In the genomic region with DNA sequence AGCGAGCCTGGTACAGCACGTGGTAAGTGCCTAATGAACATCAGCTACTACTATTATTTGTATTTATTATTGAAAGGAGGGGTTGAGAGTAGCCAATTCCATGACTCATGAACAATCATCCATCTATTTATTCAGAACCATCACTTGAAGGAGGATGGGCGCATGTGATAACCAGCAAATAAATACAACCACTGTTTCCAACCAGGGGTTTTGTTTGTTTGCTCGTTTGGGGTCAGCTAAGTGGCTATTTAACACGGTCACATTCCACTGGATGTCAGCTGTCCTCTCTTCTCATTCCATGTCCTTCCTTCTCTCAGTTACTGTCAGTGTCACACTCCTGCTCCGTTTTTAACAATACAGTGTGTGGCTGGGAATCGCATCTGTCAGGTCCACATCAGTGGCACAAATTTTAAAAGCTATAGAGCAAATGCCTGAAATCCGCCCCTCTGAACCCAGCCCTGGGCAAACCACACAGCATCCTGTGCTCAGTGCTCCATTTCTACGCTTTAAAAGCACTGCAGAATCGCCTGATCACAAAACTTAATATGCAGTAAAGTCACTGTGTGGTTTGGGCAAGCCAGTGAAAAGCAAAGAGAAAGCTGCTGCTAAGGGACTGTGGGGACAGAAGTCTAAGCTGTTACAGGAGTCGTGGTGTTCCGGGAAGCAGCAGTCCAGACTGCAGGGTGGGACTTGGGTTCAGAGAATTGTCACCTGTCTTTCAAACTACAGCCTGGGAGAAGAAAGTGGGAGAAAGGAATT, we compare ENCODE assay signal across 9 cellular contexts. TPM values are rescaled to one million over a fixed set of nuclear protein-coding genes. Genes with fewer than 3 reads are reported as not detected.
DNase-seq lines count a peak whose midpoint lies in the region; ATAC-seq and TF ChIP-seq lines count a peak whose summit lies in the region.
"Had no signal": no experiment of that assay in that cellular context is flagged by ENCODE, and none has a peak within 500 bp of the region (broad histone marks: within the 10 kb centered on the region; RNA-seq: fewer than 3 reads in every experiment).

No MANE protein-coding gene starts in this region.

- intact Hi-C loops in thyroid gland (cut with DNase I), result no loop called here

- H3K9me3 ChIP-seq in thyroid gland, result no peaks in the 10 kb centered on the region

- H3K36me3 Mint-ChIP-seq in activated T-cell treated with anti-CD3 and anti-CD28 coated beads, Interleukin-2, amount 50 U/mL, for 72 hours (ENCODE audit: insufficient read depth in 2 of 2), result peaks cover 7 to 8% of the 10 kb centered on the region in 2 donors

- H3K9me3 Mint-ChIP-seq in activated T-cell treated with anti-CD3 and anti-CD28 coated beads, Interleukin-2, amount 50 U/mL, for 72 hours, result no peaks in the 10 kb centered on the region

- H3K4me1 ChIP-seq in thyroid gland, result peaks cover 19 to 82% of the 10 kb centered on the region in 2 donors

- no peak for TF ChIP-seq CTCF in thyroid gland (IDR thresholded peaks at IDR 0.05)

- peak overlapping the region; percentile 79 to 83 for H3K4me3 Mint-ChIP-seq in activated T-cell treated with anti-CD3 and anti-CD28 coated beads, Interleukin-2, amount 50 U/mL, for 72 hours

- H3K4me3 ChIP-seq in thyroid gland (replicated peaks in 1 of 3), result no peak overlapping the region

- peak in 1 of 2 donors; percentile 0 for ATAC-seq in activated T-cell treated with anti-CD3 and anti-CD28 coated beads, Interleukin-2, amount 50 U/mL, for 72 hours (replicated peaks in 1 of 2)

- peak overlapping the region; percentile 34 to 62 (median 58) for H3K27ac ChIP-seq in thyroid gland

- H3K27me3 ChIP-seq in thyroid gland, result no peaks in the 10 kb centered on the region

- H3K27me3 Mint-ChIP-seq in activated T-cell treated with anti-CD3 and anti-CD28 coated beads, Interleukin-2, amount 50 U/mL, for 72 hours (ENCODE audit: low read depth), result no peaks in the 10 kb centered on the region

- H3K4me1 Mint-ChIP-seq in activated T-cell treated with anti-CD3 and anti-CD28 coated beads, Interleukin-2, amount 50 U/mL, for 72 hours (ENCODE audit: low read depth), result peaks cover 98% of the 10 kb centered on the region

- H3K36me3 ChIP-seq in thyroid gland, result no peaks in the 10 kb centered on the region

- 75% methylated on average over 12 of the region's 12 CpGs for WGBS in thyroid gland, 2 donors

- H3K27ac Mint-ChIP-seq in activated T-cell treated with anti-CD3 and anti-CD28 coated beads, Interleukin-2, amount 50 U/mL, for 72 hours, result peak overlapping the region; percentile 88

- peak; percentile 36 for DNase-seq in activated naive CD4-positive, alpha-beta T cell treated with Interleukin-2 at 50 U/mL for 16 hours
- no peak for DNase-seq in activated naive CD4-positive, alpha-beta T cell (lab: John Stamatoyannopoulos, UW)
- peak in 1 of 2 donors; percentile 26 for DNase-seq in activated T-cell treated with anti-CD3 and anti-CD28 coated beads, Interleukin-2, amount 50 U/mL, for 72 hours
- DNase-seq in kidney tubule cell (ENCODE audit: low spot score), result peak; percentile 31
- no peak for DNase-seq in thyroid gland
- no peak for DNase-seq in D341Med (ENCODE audit: low spot score)
- DNase-seq in NCI-H1930 (lab: John Stamatoyannopoulos, UW), result no peak
- no peak for DNase-seq in NCI-H524 (lab: John Stamatoyannopoulos, UW)
- DNase-seq: OCI-M1 had no signal

- no peak for TF ChIP-seq POLR2A in thyroid gland (IDR thresholded peaks at IDR 0.05)

RNA-seq across cellular contexts. Expression of gene RAPGEF1, which starts 8.5 kb away (rescaled TPM):
- 100 to 1,000 TPM; 170 to 175 TPM for total RNA-seq in activated T-cell treated with anti-CD3 and anti-CD28 coated beads, Interleukin-2, amount 50 U/mL, for 72 hours
- total RNA-seq in thyroid gland, result 10 to 100 TPM; 39.6 to 52.5 (median 44.9) TPM

Comparison
In these comparisons a context has a peak if more than half of its experiments do, and no peak if none do; other contexts are left out.
1. DNase-seq: peak in activated naive CD4-positive, alpha-beta T cell treated with Interleukin-2 at 50 U/mL for 16 hours (single experiment) and kidney tubule cell (single experiment); none in activated naive CD4-positive, alpha-beta T cell (0 of 4), thyroid gland (0 of 2), D341Med (single experiment), NCI-H1930 (0 of 2) and NCI-H524 (0 of 2).